8 cellular contexts compared by ENCODE assay signal in the genomic region with DNA sequence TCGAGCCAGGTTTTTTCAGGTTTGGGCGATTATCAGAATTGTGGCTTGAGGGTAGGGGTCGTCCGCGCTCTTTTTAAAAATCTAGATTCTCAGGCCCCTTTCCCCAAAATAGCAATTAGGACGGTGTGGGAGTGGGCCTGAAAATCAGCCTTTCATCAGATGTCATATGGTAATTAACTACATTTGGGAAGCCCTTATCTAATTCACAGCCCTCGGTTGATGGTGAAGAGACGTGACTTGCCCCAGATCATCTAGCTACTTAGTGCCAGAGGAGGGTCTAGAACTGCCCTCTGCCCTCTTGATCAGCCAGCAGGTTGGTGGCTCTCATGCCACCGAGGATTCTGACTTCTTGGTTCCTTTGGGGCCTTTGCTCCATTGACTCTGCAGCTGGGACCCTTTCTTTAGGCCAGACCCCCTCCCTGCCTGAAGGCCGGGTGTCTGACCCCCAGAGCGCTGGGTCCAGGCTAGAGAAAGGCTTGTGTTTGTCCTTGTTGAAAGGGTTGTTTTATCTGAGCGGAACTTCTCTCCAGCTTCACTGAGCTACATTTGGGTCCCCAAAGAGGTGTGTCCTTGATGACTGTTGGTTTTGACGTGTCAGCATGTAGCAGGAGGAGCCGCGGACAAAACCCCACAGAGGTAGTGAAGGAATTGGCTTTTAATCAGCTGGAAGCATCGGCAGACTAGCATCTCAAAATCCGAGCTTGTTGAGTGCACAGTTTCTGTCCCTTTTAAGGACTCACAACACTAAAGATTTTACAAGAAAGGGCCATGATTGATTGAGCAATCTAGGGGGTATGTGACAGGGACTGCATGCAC. TPM values are rescaled to one million over a fixed set of nuclear protein-coding genes. Genes with fewer than 3 reads are reported as not detected.
DNase-seq lines count a peak whose midpoint lies in the region; ATAC-seq and TF ChIP-seq lines count a peak whose summit lies in the region.

No MANE protein-coding gene starts in this region.

- H3K4me1 Mint-ChIP-seq in activated naive CD8-positive, alpha-beta T cell (ENCODE audit: low read depth): peaks cover 38% of the 10 kb centered on the region

- peaks cover 2% of the 10 kb centered on the region for H3K27me3 Mint-ChIP-seq in activated naive CD8-positive, alpha-beta T cell

- H3K9me3 Mint-ChIP-seq in activated naive CD8-positive, alpha-beta T cell (ENCODE audit: low read depth): no peaks in the 10 kb centered on the region

- H3K27ac Mint-ChIP-seq in activated naive CD8-positive, alpha-beta T cell: peak overlapping the region; percentile 97

- in situ Hi-C loops in GM13977 (cut with MboI; ENCODE audit: low pct_unique_long_range_greater_than_20kb, low sequenced_read_pairs, unreplicated experiment): loop anchor here (10.0 kb wide), 1 partner anchor 157 kb away; the partner anchor contains the start of genes MRPL46 and MRPS11

- TF ChIP-seq CTCF in GM13977 (IDR thresholded peaks at IDR 0.05; ENCODE audit: extremely low read depth, insufficient read depth, missing control alignments): no peak
- no peak for TF ChIP-seq CTCF in omental fat pad (IDR thresholded peaks at IDR 0.05)

- peaks cover 6% of the 10 kb centered on the region for H3K36me3 Mint-ChIP-seq in activated naive CD8-positive, alpha-beta T cell

- ATAC-seq in HG02588 (IDR thresholded peaks at IDR 0.05; ENCODE audit: unreplicated experiment) (peak; percentile 31), omental fat pad (ENCODE audit: low FRiP score) (no peak)

- no peaks in the 10 kb centered on the region for H3K9me3 ChIP-seq in iPS-18c (ENCODE audit: control insufficient read depth, insufficient read depth, low read length)

- DNase-seq in GM13977 (ENCODE audit: low spot score) (peak; percentile 70), OCI-M1 (lab: John Stamatoyannopoulos, UW) (peak; percentile 64), omental fat pad (ENCODE audit: low spot score) (no peak), NCI-H345 (lab: John Stamatoyannopoulos, UW) (no peak)
- DNase-seq in stimulated activated CD4-positive, alpha-beta T cell treated with anti-CD3 and anti-CD28 coated beads, Interleukin-2, amount 100 ng/mL, for 24 hours: peak; percentile 52 to 54

- H3K4me3 Mint-ChIP-seq in activated naive CD8-positive, alpha-beta T cell: peak overlapping the region; percentile 98

- peak overlapping the region; percentile 97 for H3K4me3 ChIP-seq in iPS-18c (ENCODE audit: insufficient read depth, low read depth, low read length)

RNA-seq across cellular contexts. Expression of gene AEN, which starts 0.9 kb away (rescaled TPM):
- 10 to 100 TPM in 3 of 4 donors, 1 to 10 TPM in 1; 7.6 to 60.2 (median 25.2) TPM for total RNA-seq in omental fat pad

RNA-seq across cellular contexts. Expression of gene ISG20, which starts 16.8 kb away (rescaled TPM):
- 10 to 100 TPM; 21.3 to 41.0 (median 27.8) TPM for total RNA-seq in omental fat pad

Comparison
In these comparisons a context has a peak if more than half of its experiments do, and no peak if none do; other contexts are left out.
1. DNase-seq: peak in GM13977 (single experiment), OCI-M1 (single experiment) and stimulated activated CD4-positive, alpha-beta T cell treated with anti-CD3 and anti-CD28 coated beads, Interleukin-2, amount 100 ng/mL, for 24 hours (2 of 2); none in omental fat pad (single experiment) and NCI-H345 (single experiment).